Comparison of ENCODE assay signal across 29 cellular contexts in the genomic region with DNA sequence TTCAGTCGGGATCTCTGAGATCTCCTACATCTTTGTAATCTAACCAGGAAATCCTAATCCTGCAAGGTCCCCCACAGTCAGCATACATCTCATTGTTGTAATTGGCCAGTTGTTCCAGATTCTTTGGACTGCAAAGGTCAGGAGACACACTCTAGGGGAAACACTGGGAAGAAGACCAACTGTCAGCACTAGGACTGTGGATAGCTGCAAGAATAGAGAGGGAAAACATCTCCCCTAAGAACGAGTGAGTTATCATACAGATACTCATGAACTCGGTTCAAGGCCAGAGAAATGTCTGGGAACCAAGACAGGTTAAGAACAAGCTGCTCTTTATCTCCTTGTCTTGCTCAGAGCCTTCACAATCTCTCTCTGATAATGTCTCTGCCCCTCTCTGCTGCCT.
"Had no signal": no experiment of that assay in that cellular context is flagged by ENCODE, and none has a peak within 500 bp of the region (broad histone marks: within the 10 kb centered on the region; RNA-seq: fewer than 3 reads in every experiment).

No MANE protein-coding gene starts in this region.

- H3K36me3 Mint-ChIP-seq: naive thymus-derived CD8-positive, alpha-beta T cell; natural killer cell treated with Interleukin-12 subunit alpha and Interleukin-12 subunit beta and Interleukin-15 and Interleukin-18, amount 100 ng/mL, for 72 hours; stimulated activated memory B cell treated with anti-CD40 and anti-IgM and Interleukin-4, amounts not matched to agents 10 μg/mL and 1 μg/mL and 100 μg/mL, for 72 hours; type B pancreatic cell had no signal

- H3K27me3 ChIP-seq: neutrophil, pancreas, right atrium auricular region, right lobe of liver, sigmoid colon, suprapubic skin, testis, tibial artery, transverse colon, upper lobe of right lung, uterus had no signal

- DNase-seq: naive thymus-derived CD8-positive, alpha-beta T cell; nephron progenitor cell; nucleus accumbens; pancreas; retina; right lobe of liver; sigmoid colon; small intestine; stimulated activated CD4-positive, alpha-beta T cell treated with anti-CD3 and anti-CD28 coated beads, Interleukin-15, amount 100 ng/mL, for 24 hours; stimulated activated CD4-positive, alpha-beta T cell treated with anti-CD3 and anti-CD28 coated beads, Interleukin-2, amount 100 ng/mL, for 24 hours; stimulated activated CD4-positive, alpha-beta T cell treated with anti-CD3 and anti-CD28 coated beads, Interleukin-2, amount 100 ng/mL, for 48 hours; stimulated activated CD4-positive, alpha-beta T cell treated with anti-CD3 and anti-CD28 coated beads, Interleukin-4, amount 100 ng/mL, for 24 hours; stimulated activated naive CD4-positive, alpha-beta T cell; stimulated activated naive CD8-positive, alpha-beta T cell treated with anti-CD3 and anti-CD28 coated beads, Interleukin-15, amount 100 ng/mL, for 72 hours; stimulated activated naive CD8-positive, alpha-beta T cell treated with anti-CD3 and anti-CD28 coated beads, Interleukin-15, Interleukin-2, amounts not matched to agents 100 U/mL and 50 U/mL, for 24 hours; substantia nigra; testis; tibial artery; transverse colon; upper lobe of right lung; uterus had no signal

- H3K36me3 ChIP-seq: neutrophil, pancreas, prostate gland, right atrium auricular region, right lobe of liver, sigmoid colon, suprapubic skin, tibial artery, transverse colon, upper lobe of right lung, uterus had no signal

- H3K4me3 ChIP-seq: pancreas, prostate gland, right atrium auricular region, right lobe of liver, sigmoid colon, suprapubic skin, testis, tibial artery, transverse colon, upper lobe of right lung, uterus had no signal

- ATAC-seq: naive thymus-derived CD8-positive, alpha-beta T cell; pancreas; right lobe of liver; stimulated activated memory B cell treated with anti-CD40 and anti-IgM and Interleukin-4, amounts not matched to agents 10 μg/mL and 1 μg/mL and 100 μg/mL, for 72 hours; stimulated activated naive CD8-positive, alpha-beta T cell treated with anti-CD3 and anti-CD28 coated beads, Interleukin-15, amount 100 ng/mL, for 72 hours; stimulated activated naive CD8-positive, alpha-beta T cell treated with anti-CD3 and anti-CD28 coated beads, Interleukin-15, Interleukin-2, amounts not matched to agents 100 U/mL and 50 U/mL, for 24 hours; upper lobe of right lung had no signal

- H3K4me1 ChIP-seq: pancreas, prostate gland, right atrium auricular region, right lobe of liver, sigmoid colon, suprapubic skin, testis, tibial artery, transverse colon, upper lobe of right lung, uterus had no signal

- H3K27ac ChIP-seq: neutrophil, pancreas, prostate gland, right atrium auricular region, right lobe of liver, sigmoid colon, suprapubic skin, testis, tibial artery, transverse colon, upper lobe of right lung, uterus had no signal

- H3K4me1 Mint-ChIP-seq: naive thymus-derived CD8-positive, alpha-beta T cell; nephron progenitor cell; stimulated activated memory B cell treated with anti-CD40 and anti-IgM and Interleukin-4, amounts not matched to agents 10 μg/mL and 1 μg/mL and 100 μg/mL, for 72 hours; stimulated activated naive CD8-positive, alpha-beta T cell treated with anti-CD3 and anti-CD28 coated beads, Interleukin-15, amount 100 ng/mL, for 72 hours had no signal

- H3K27ac Mint-ChIP-seq: naive thymus-derived CD8-positive, alpha-beta T cell; natural killer cell treated with Interleukin-12 subunit alpha and Interleukin-12 subunit beta and Interleukin-15 and Interleukin-18, amount 100 ng/mL, for 72 hours; nephron progenitor cell; stimulated activated memory B cell treated with anti-CD40 and anti-IgM and Interleukin-4, amounts not matched to agents 10 μg/mL and 1 μg/mL and 100 μg/mL, for 72 hours; stimulated activated naive CD8-positive, alpha-beta T cell treated with anti-CD3 and anti-CD28 coated beads, Interleukin-15, amount 100 ng/mL, for 72 hours; type B pancreatic cell had no signal

- H3K9me3 ChIP-seq: neutrophil, pancreas, prostate gland, right atrium auricular region, right lobe of liver, sigmoid colon, suprapubic skin, testis, tibial artery, transverse colon, upper lobe of right lung, uterus had no signal

- H3K27me3 Mint-ChIP-seq: stimulated activated memory B cell treated with anti-CD40 and anti-IgM and Interleukin-4, amounts not matched to agents 10 μg/mL and 1 μg/mL and 100 μg/mL, for 72 hours had no signal

- H3K4me3 Mint-ChIP-seq: naive thymus-derived CD8-positive, alpha-beta T cell; natural killer cell treated with Interleukin-12 subunit alpha and Interleukin-12 subunit beta and Interleukin-15 and Interleukin-18, amount 100 ng/mL, for 72 hours; nephron progenitor cell; neural crest cell; stimulated activated memory B cell treated with anti-CD40 and anti-IgM and Interleukin-4, amounts not matched to agents 10 μg/mL and 1 μg/mL and 100 μg/mL, for 72 hours; stimulated activated naive CD8-positive, alpha-beta T cell treated with anti-CD3 and anti-CD28 coated beads, Interleukin-15, amount 100 ng/mL, for 72 hours; type B pancreatic cell had no signal

- H3K9me3 Mint-ChIP-seq: naive thymus-derived CD8-positive, alpha-beta T cell; natural killer cell treated with Interleukin-12 subunit alpha and Interleukin-12 subunit beta and Interleukin-15 and Interleukin-18, amount 100 ng/mL, for 72 hours; nephron progenitor cell; neural crest cell; stimulated activated memory B cell treated with anti-CD40 and anti-IgM and Interleukin-4, amounts not matched to agents 10 μg/mL and 1 μg/mL and 100 μg/mL, for 72 hours; stimulated activated naive CD8-positive, alpha-beta T cell treated with anti-CD3 and anti-CD28 coated beads, Interleukin-15, amount 100 ng/mL, for 72 hours; type B pancreatic cell had no signal
